In the genomic region with DNA sequence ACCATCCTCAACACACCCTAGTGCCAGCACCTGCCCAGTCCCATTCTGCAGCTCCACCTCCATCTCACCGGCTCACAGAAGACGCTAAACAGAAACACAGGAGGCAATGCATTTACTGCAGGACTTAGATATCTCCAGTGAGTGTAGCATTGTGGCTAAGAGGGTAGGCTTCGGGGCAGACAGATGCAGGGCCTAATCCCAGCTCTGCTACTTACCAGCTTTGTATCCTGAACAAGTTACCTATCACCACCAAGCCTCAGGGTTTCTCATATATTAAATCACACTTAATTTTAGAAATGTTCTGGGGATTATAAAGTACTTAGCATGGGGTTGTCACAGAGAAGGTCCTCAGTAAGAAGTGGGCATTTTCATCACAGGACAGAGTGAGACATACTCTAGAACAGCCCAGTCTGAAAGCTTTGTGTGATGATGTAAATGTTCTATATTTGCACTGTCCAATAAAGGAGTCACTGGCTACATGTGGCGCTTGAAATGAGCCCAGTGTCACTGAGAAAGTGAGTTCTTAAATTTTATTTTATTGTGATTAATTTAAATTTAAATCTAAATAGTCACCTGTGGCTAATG, we compare ENCODE assay signal across 22 cellular contexts.
"Had no signal": no experiment of that assay in that cellular context is flagged by ENCODE, and none has a peak within 500 bp of the region (broad histone marks: within the 10 kb centered on the region; RNA-seq: fewer than 3 reads in every experiment).

No MANE protein-coding gene starts in this region.

- H3K27ac ChIP-seq: hepatocyte, left lung, lower lobe of right lung, ovary, psoas muscle, testis, tibial artery had no signal

- ATAC-seq: effector memory CD8-positive, alpha-beta T cell; left lung; lower lobe of right lung; naive thymus-derived CD8-positive, alpha-beta T cell; psoas muscle; sciatic nerve; stimulated activated memory B cell treated with anti-CD40 and anti-IgM and Interleukin-4, amounts not matched to agents 10 μg/mL and 1 μg/mL and 100 μg/mL, for 72 hours; stimulated activated naive CD8-positive, alpha-beta T cell treated with anti-CD3 and anti-CD28 coated beads, Interleukin-15, Interleukin-2, amounts not matched to agents 100 U/mL and 50 U/mL, for 24 hours had no signal

- H3K4me3 ChIP-seq: hepatocyte, left lung, lower lobe of right lung, ovary, psoas muscle, testis, tibial artery had no signal

- DNase-seq: cerebellar nuclear complex; cortex of kidney; effector memory CD8-positive, alpha-beta T cell; kidney; left lung; lower lobe of right lung; naive thymus-derived CD8-positive, alpha-beta T cell; nephron progenitor cell; occipital lobe; ovary; posterior cingulate gyrus; psoas muscle; stimulated activated CD4-positive, alpha-beta T cell treated with anti-CD3 and anti-CD28 coated beads, Interleukin-2, amount 100 ng/mL, for 24 hours; stimulated activated CD4-positive, alpha-beta T cell treated with anti-CD3 and anti-CD28 coated beads, Interleukin-4, amount 100 ng/mL, for 4 hours; stimulated activated naive CD8-positive, alpha-beta T cell treated with anti-CD3 and anti-CD28 coated beads, Interleukin-15, Interleukin-2, amounts not matched to agents 100 U/mL and 50 U/mL, for 24 hours; substantia nigra; testis; tibial artery had no signal

- H3K4me1 ChIP-seq: left lung, psoas muscle, testis had no signal

- H3K9me3 Mint-ChIP-seq: effector memory CD8-positive, alpha-beta T cell; nephron progenitor cell; stimulated activated memory B cell treated with anti-CD40 and anti-IgM and Interleukin-4, amounts not matched to agents 10 μg/mL and 1 μg/mL and 100 μg/mL, for 72 hours; type B pancreatic cell had no signal

- H3K4me1 Mint-ChIP-seq: naive thymus-derived CD8-positive, alpha-beta T cell; stimulated activated memory B cell treated with anti-CD40 and anti-IgM and Interleukin-4, amounts not matched to agents 10 μg/mL and 1 μg/mL and 100 μg/mL, for 72 hours had no signal

- H3K27me3 ChIP-seq: hepatocyte, left lung, ovary, testis, tibial artery had no signal

- H3K4me3 Mint-ChIP-seq: effector memory CD8-positive, alpha-beta T cell; naive thymus-derived CD8-positive, alpha-beta T cell; nephron progenitor cell; stimulated activated memory B cell treated with anti-CD40 and anti-IgM and Interleukin-4, amounts not matched to agents 10 μg/mL and 1 μg/mL and 100 μg/mL, for 72 hours; type B pancreatic cell had no signal

- H3K27ac Mint-ChIP-seq: effector memory CD8-positive, alpha-beta T cell; naive thymus-derived CD8-positive, alpha-beta T cell; nephron progenitor cell; stimulated activated memory B cell treated with anti-CD40 and anti-IgM and Interleukin-4, amounts not matched to agents 10 μg/mL and 1 μg/mL and 100 μg/mL, for 72 hours; type B pancreatic cell had no signal

- H3K27me3 Mint-ChIP-seq: effector memory CD8-positive, alpha-beta T cell had no signal

- H3K36me3 ChIP-seq: left lung, lower lobe of right lung, ovary, tibial artery had no signal

- H3K36me3 Mint-ChIP-seq: naive thymus-derived CD8-positive, alpha-beta T cell; stimulated activated memory B cell treated with anti-CD40 and anti-IgM and Interleukin-4, amounts not matched to agents 10 μg/mL and 1 μg/mL and 100 μg/mL, for 72 hours; type B pancreatic cell had no signal

- H3K9me3 ChIP-seq: left lung, lower lobe of right lung, ovary, psoas muscle, testis, tibial artery had no signal
